Comparison of ENCODE assay signal across 17 cellular contexts in the genomic region with DNA sequence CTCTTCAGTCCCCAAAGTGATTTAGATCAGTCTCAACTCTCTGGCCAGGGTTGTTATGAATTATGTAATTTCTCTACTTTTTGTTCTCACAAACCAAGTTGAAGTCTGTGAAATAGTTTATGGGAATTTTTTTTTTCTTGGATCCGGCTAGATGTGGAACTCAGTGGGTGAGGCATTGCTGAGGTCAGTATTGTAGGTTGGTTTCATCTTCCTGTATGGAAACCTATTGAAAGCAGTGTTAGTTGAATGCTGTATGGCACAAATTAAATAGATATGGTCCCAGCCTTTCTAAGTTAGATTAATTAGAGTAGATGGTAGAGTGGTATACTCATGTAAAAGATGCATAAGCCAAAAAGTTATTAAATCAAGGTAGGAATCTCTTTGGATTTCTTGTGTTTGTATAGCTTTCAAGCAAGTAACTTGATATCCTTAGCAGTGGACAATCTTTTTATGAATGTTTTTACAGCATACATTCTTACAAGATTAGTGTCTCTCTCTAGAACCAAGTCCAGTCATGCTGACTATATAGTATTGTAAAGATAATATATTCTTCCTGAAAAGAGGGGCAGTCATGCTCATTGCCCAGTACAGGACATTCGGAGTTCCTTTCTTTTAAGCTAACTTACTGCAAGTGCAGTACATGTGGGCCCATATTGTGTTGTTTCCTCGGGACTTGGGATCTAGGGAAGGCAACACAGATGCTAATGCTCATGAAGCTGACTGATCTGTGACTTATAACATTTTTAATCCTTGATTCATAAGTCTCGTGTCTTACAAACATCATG.
DNase-seq lines count a peak whose midpoint lies in the region; ATAC-seq, FAIRE-seq and TF ChIP-seq lines count a peak whose summit lies in the region.
"Had no signal": no experiment of that assay in that cellular context is flagged by ENCODE, and none has a peak within 500 bp of the region (broad histone marks: within the 10 kb centered on the region; RNA-seq: fewer than 3 reads in every experiment).

No MANE protein-coding gene starts in this region.

- H3K4me1 ChIP-seq in H1 (replicated peaks in 1 of 4; ENCODE audit: control insufficient read depth in 3 of 4, insufficient read depth in 4 of 4, low read length in 3 of 4) (peaks cover 0 to 12% (median 3%) of the 10 kb centered on the region in 4 experiments; a peak in 4 of 7 replicates), spleen (no peaks in the 10 kb centered on the region), aorta (ENCODE audit: control insufficient read depth in 1 of 2, insufficient read depth in 2 of 2, low read length in 2 of 2) (no peaks in the 10 kb centered on the region)
- H3K4me1 ChIP-seq: parathyroid adenoma had no signal

- no peak overlapping the region for H4K91ac ChIP-seq in H1 (replicated peaks; ENCODE audit: insufficient read length, low read length)

- peaks cover 2% of the 10 kb centered on the region; the same call in 1 of the 2 replicates for H3K23me2 ChIP-seq in H1 (ENCODE audit: low read depth, low read length)

- CTCF ChIA-PET in H1 (lab: Charles Lee; ENCODE audit: partially characterized antibody): no interaction called here

- no peak for TF ChIP-seq EP300 in H1 (IDR thresholded peaks at IDR 0.05; ENCODE audit: borderline replicate concordance in 1 of 2, low read depth in 2 of 2, low read length in 2 of 2)

- TF ChIP-seq POLR2A in H1 (IDR thresholded peaks at IDR 0.05; ENCODE audit: control extremely low read depth in 1 of 2, low read depth in 2 of 2, low read length in 2 of 2): no peak
- TF ChIP-seq POLR2A in spleen (IDR thresholded peaks at IDR 0.05): no peak

- H3K56ac ChIP-seq in H1 (replicated peaks; ENCODE audit: insufficient read length, low read depth, low read length): no peak overlapping the region

- H3K4me2 ChIP-seq in H1 (ENCODE audit: insufficient read depth in 1 of 2, low read depth in 2 of 2, low read length in 2 of 2): no peak overlapping the region

- H2BK12ac ChIP-seq in H1 (ENCODE audit: low read depth, low read length): no peak overlapping the region

- H3K23ac ChIP-seq in H1 (ENCODE audit: insufficient read length): no peak overlapping the region

- POLR2A ChIA-PET in H1 (lab: Charles Lee; ENCODE audit: partially characterized antibody): no interaction called here

- DNase-seq in GM04504 (ENCODE audit: low read depth): peak; percentile 20
- DNase-seq in RKO (ENCODE audit: low spot score): peak; percentile 51
- DNase-seq in H1 (ENCODE audit: low read depth in 1 of 2, low spot score in 2 of 2): no peak
- peak; percentile 24 for DNase-seq in retinal pigment epithelial cell (ENCODE audit: low read depth)
- no peak for DNase-seq in spleen
- no peak for DNase-seq in aorta
- no peak for DNase-seq in activated naive CD4-positive, alpha-beta T cell treated with Interleukin-2 at 50 U/mL for 16 hours
- DNase-seq: activated naive CD8-positive, alpha-beta T cell treated with anti-CD3 and anti-CD28 coated beads, Interleukin-2, amount 50 U/mL, for 24 hours; MM.1S; naive thymus-derived CD4-positive, alpha-beta T cell; NCI-H187; T-helper 2 cell had no signal

- H3K9me3 ChIP-seq in H1 (ENCODE audit: insufficient read depth in 2 of 2, low read depth in 1 of 2, low read length in 1 of 2): no peaks in the 10 kb centered on the region
- peaks cover 0 to 22% (median 14%) of the 10 kb centered on the region in 8 donors for H3K9me3 ChIP-seq in spleen
- H3K9me3 ChIP-seq in aorta (ENCODE audit: control insufficient read depth, low read length): peaks cover 3% of the 10 kb centered on the region

- H3K79me1 ChIP-seq in H1 (ENCODE audit: low read depth, low read length): no peaks in the 10 kb centered on the region

- H3K4me3 ChIP-seq in H1 (ENCODE audit: extremely low read depth in 1 of 4, insufficient read depth in 2 of 4, low read depth in 3 of 4, low read length in 4 of 4) (no peak overlapping the region), retinal pigment epithelial cell (ENCODE audit: low read length) (no peak overlapping the region), spleen (no peak overlapping the region), aorta (ENCODE audit: low read length in 2 of 2) (no peak overlapping the region)
- H3K4me3 ChIP-seq: lung, skin epidermis had no signal

- no peak overlapping the region for H4K8ac ChIP-seq in H1 (ENCODE audit: extremely low read depth, insufficient read depth, low read length)

- H2BK5ac ChIP-seq in H1 (ENCODE audit: low read depth, low read length): no peak overlapping the region

- TF ChIP-seq CTCF in H1 (IDR thresholded peaks at IDR 0.05; ENCODE audit: control extremely low read depth in 1 of 3, insufficient read depth in 1 of 3, low read depth in 1 of 3, low read length in 3 of 3) (no peak), retinal pigment epithelial cell (conservative IDR thresholded peaks at IDR 0.05; ENCODE audit: low read depth, low read length) (no peak), spleen (IDR thresholded peaks at IDR 0.05 in 8 of 11, conservative IDR thresholded peaks at IDR 0.05 in 3 of 11) (no peak)

- intact Hi-C loops in spleen (cut with DNase I; ENCODE audit: low total_unique reads) (no loop called here), aorta (cut with DNase I) (no loop called here)

- H3K9ac ChIP-seq in H1 (replicated peaks in 1 of 4; ENCODE audit: extremely low read depth in 1 of 4, low read depth in 3 of 4, low read length in 3 of 4): no peak overlapping the region
- H3K9ac ChIP-seq: parathyroid adenoma had no signal

- no peaks in the 10 kb centered on the region for H3K79me2 ChIP-seq in H1 (ENCODE audit: control insufficient read depth in 1 of 2, insufficient read depth in 2 of 2, low read length in 2 of 2)
- H3K79me2 ChIP-seq: parathyroid adenoma had no signal

- H3K27ac ChIP-seq in H1 (ENCODE audit: low read depth, low read length) (no peak overlapping the region), spleen (no peak overlapping the region), aorta (ENCODE audit: low read depth in 1 of 2, low read length in 2 of 2) (no peak overlapping the region)
- H3K27ac ChIP-seq: C4-2B, parathyroid adenoma, skin epidermis had no signal

- no peak overlapping the region for H3K18ac ChIP-seq in H1 (ENCODE audit: extremely low read depth, low read length)

- H2AK5ac ChIP-seq in H1 (ENCODE audit: low read depth, low read length): no peak overlapping the region

- H4K20me1 ChIP-seq in H1 (replicated peaks in 1 of 2; ENCODE audit: control insufficient read depth in 1 of 2, insufficient read depth in 2 of 2, low read length in 2 of 2): no peaks in the 10 kb centered on the region

- no peak overlapping the region for H3K14ac ChIP-seq in H1 (ENCODE audit: insufficient read length)

- peak overlapping the region; percentile 89; the same call in 1 of the 2 replicates for H2AFZ ChIP-seq in H1 (ENCODE audit: low read length)
- H2AFZ ChIP-seq: parathyroid adenoma had no signal

- no peak overlapping the region for H3K4ac ChIP-seq in H1 (replicated peaks; ENCODE audit: insufficient read length, low read depth, low read length)

- H3K36me3 ChIP-seq in H1 (ENCODE audit: control insufficient read depth in 2 of 4, insufficient read depth in 4 of 4, low read length in 3 of 4) (no peaks in the 10 kb centered on the region), spleen (no peaks in the 10 kb centered on the region), aorta (ENCODE audit: control insufficient read depth in 1 of 2, insufficient read depth in 2 of 2, low read length in 1 of 2) (no peaks in the 10 kb centered on the region)

- FAIRE-seq in H1 (lab: Jason Lieb, UNC): no peak
- FAIRE-seq: HepG2 had no signal

- no peak for ATAC-seq in aorta (ENCODE audit: low FRiP score)
- ATAC-seq: activated naive CD8-positive, alpha-beta T cell treated with anti-CD3 and anti-CD28 coated beads, Interleukin-2, amount 50 U/mL, for 24 hours; HepG2; naive thymus-derived CD4-positive, alpha-beta T cell had no signal

- no peaks in the 10 kb centered on the region for H3K27me3 ChIP-seq in H1 (replicated peaks in 1 of 4; ENCODE audit: control insufficient read depth in 3 of 4, extremely low read depth in 1 of 4, insufficient read depth in 3 of 4, low read length in 3 of 4)
- no peaks in the 10 kb centered on the region for H3K27me3 ChIP-seq in spleen (replicated peaks in 1 of 7)
- H3K27me3 ChIP-seq in aorta (ENCODE audit: control insufficient read depth in 1 of 2, insufficient read depth in 2 of 2, low read length in 1 of 2): no peaks in the 10 kb centered on the region

- H2BK20ac ChIP-seq in H1 (ENCODE audit: low read length): no peak overlapping the region

- no peak overlapping the region for H2BK15ac ChIP-seq in H1 (ENCODE audit: low read length)

- WGBS in H1 (ENCODE audit: extremely low coverage in 1 of 2, insufficient coverage in 1 of 2, insufficient read length in 1 of 2, insufficient replicate concordance in 2 of 2, low coverage in 1 of 2, low lambda C conversion rate in 2 of 2, missing lambda C conversion rate in 1 of 2), 2 experiments: 88% methylated on average over 4 of the region's 4 CpGs; no CpG with 5 or more reads in 1 of the 2 experiments
- 77 to 89% (median 80%) methylated on average over 4 of the region's 4 CpGs for WGBS in spleen, 5 donors
- WGBS in aorta, 2 donors: 74 to 87% methylated on average over 4 of the region's 4 CpGs

- no peak for TF ChIP-seq RAD21 in H1 (IDR thresholded peaks at IDR 0.05 in 1 of 2, conservative IDR thresholded peaks at IDR 0.05 in 1 of 2; ENCODE audit: low read depth in 2 of 2, low read length in 2 of 2)

- H2BK120ac ChIP-seq in H1 (replicated peaks; ENCODE audit: low read depth, low read length): no peak overlapping the region

- H4K5ac ChIP-seq in H1 (ENCODE audit: insufficient read length, low read depth, low read length): no peak overlapping the region

TF ChIP-seq in H1, 55 proteins besides CTCF, POLR2A, EP300 and RAD21 (continues in another document):
- TF ChIP-seq PHF8 (conservative IDR thresholded peaks at IDR 0.05; ENCODE audit: low read depth, low read length): no peak
- no peak for TF ChIP-seq TEAD4 (IDR thresholded peaks at IDR 0.05; ENCODE audit: low read depth, low read length)
- TF ChIP-seq CHD1 (IDR thresholded peaks at IDR 0.05; ENCODE audit: low read depth, low read length): no peak
- no peak for TF ChIP-seq RNF2 (IDR thresholded peaks at IDR 0.05; ENCODE audit: borderline replicate concordance, low read depth, low read length, missing control alignments, poor library complexity, severe bottlenecking)
- TF ChIP-seq RXRA (IDR thresholded peaks at IDR 0.05; ENCODE audit: insufficient read depth, low read depth, low read length): no peak
- no peak for TF ChIP-seq SP4 (IDR thresholded peaks at IDR 0.05; ENCODE audit: low read length)
- TF ChIP-seq JUN (IDR thresholded peaks at IDR 0.05; ENCODE audit: low read depth, low read length): no peak
- no peak for TF ChIP-seq YY1 (IDR thresholded peaks at IDR 0.05; ENCODE audit: low read depth, low read length)
- no peak for TF ChIP-seq ASH2L (IDR thresholded peaks at IDR 0.05; ENCODE audit: low read length)
- no peak for TF ChIP-seq HDAC6 (IDR thresholded peaks at IDR 0.05; ENCODE audit: low read depth, low read length)
- no peak for TF ChIP-seq BACH1 (IDR thresholded peaks at IDR 0.05; ENCODE audit: low read length)
- TF ChIP-seq GABPA (IDR thresholded peaks at IDR 0.05; ENCODE audit: borderline replicate concordance, insufficient read depth, low read length): no peak
- no peak for TF ChIP-seq TAF7 (optimal IDR thresholded peaks at IDR 0.05; ENCODE audit: borderline replicate concordance, low read depth, low read length)

Comparison
In these comparisons a context has a peak if more than half of its experiments do, and no peak if none do; other contexts are left out.
1. DNase-seq: peak in GM04504 (single experiment), RKO (single experiment) and retinal pigment epithelial cell (single experiment); none in H1 (0 of 2), spleen (single experiment), aorta (0 of 2) and activated naive CD4-positive, alpha-beta T cell treated with Interleukin-2 at 50 U/mL for 16 hours (single experiment).